Comparison of ENCODE assay signal across 9 cellular contexts in genomic region chr7:159144756-159145543, GRCh38. TPM values are rescaled to one million over a fixed set of nuclear protein-coding genes. Genes with fewer than 3 reads are reported as not detected.
DNase-seq lines count a peak whose midpoint lies in the region; FAIRE-seq lines count a peak whose summit lies in the region.
"Had no signal": no experiment of that assay in that cellular context is flagged by ENCODE, and none has a peak within 500 bp of the region (broad histone marks: within the 10 kb centered on the region; RNA-seq: fewer than 3 reads in every experiment).

VIPR2 (minus strand) TSS chr7:159144867; CDS start chr7:159144771, 96 bp downstream.

- no peak for FAIRE-seq in HTR-8/SVneo (lab: Jason Lieb, UNC)

- H3K4me3 ChIP-seq in Jurkat, Clone E6-1 (ENCODE audit: low read length) = peak within 1 kb of the TSS; percentile 58
- peak within 1 kb of the TSS; percentile 59 for H3K4me3 ChIP-seq in iPS-18c (ENCODE audit: insufficient read depth, low read depth, low read length)

- no peaks in the 10 kb centered on the region for H3K9me3 ChIP-seq in iPS-18c (ENCODE audit: control insufficient read depth, insufficient read depth, low read length)

- DNase-seq in Jurkat, Clone E6-1 (ENCODE audit: low read depth, low spot score) = no peak
- peak; percentile 49 for DNase-seq in activated gamma-delta T cell treated with Interleukin-2 at 50 U/mL for 16 hours
- peak; percentile 9 for DNase-seq in stimulated activated CD4-positive, alpha-beta T cell treated with anti-CD3 and anti-CD28 coated beads, Interleukin-2, amount 100 ng/mL, for 4 hours (ENCODE audit: low read depth)
- DNase-seq in HTR-8/SVneo (ENCODE audit: insufficient read length, low spot score) = no peak
- no peak for DNase-seq in amygdala (lab: John Stamatoyannopoulos, UW)
- no peak for DNase-seq in GM19240 (ENCODE audit: insufficient read length, low spot score)
- DNase-seq in NCI-H510A treated with DMSO at 0.1 percent for 48 hours (lab: John Stamatoyannopoulos, UW) = no peak
- DNase-seq: NCI-H510A had no signal

RNA-seq across cellular contexts. Expression of gene VIPR2, which starts in this region (rescaled TPM):
- polyA plus RNA-seq in Jurkat, Clone E6-1 (2012; ENCODE audit: insufficient read depth, insufficient read length) = 3.1 TPM

Comparison
In these comparisons a context has a peak if more than half of its experiments do, and no peak if none do; other contexts are left out.
1. DNase-seq: peak in activated gamma-delta T cell treated with Interleukin-2 at 50 U/mL for 16 hours (single experiment) and stimulated activated CD4-positive, alpha-beta T cell treated with anti-CD3 and anti-CD28 coated beads, Interleukin-2, amount 100 ng/mL, for 4 hours (single experiment); none in Jurkat, Clone E6-1 (single experiment), HTR-8/SVneo (single experiment), amygdala (0 of 56), GM19240 (single experiment) and NCI-H510A treated with DMSO at 0.1 percent for 48 hours (single experiment).